Comparison of ENCODE assay signal across 9 cellular contexts in the genomic region with DNA sequence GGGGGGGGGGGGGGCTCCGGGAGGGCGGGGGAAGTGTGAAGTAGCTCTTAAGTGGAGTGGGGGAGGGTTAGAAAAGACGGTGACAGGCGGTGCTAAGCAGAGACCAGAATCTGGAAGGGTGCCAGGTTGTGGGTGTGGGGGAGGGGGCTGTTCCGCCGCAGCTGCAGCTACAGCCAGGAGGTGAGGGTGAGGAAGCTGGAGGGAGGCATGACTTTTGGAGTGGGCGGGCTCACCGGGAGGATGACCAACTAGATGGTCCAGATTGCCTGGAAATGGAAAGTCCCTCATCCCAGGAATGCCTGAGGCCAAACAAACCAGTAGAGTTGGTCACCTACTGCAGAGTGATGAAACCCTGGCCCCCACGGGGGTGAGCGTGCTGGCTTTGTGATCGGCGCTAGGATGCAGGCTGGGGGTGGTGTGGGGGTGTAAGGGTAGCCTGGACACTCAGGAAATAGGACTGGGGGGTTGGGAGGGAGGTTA.
DNase-seq lines count a peak whose midpoint lies in the region; ATAC-seq and TF ChIP-seq lines count a peak whose summit lies in the region.
"Had no signal": no experiment of that assay in that cellular context is flagged by ENCODE, and none has a peak within 500 bp of the region (broad histone marks: within the 10 kb centered on the region; RNA-seq: fewer than 3 reads in every experiment).

No MANE protein-coding gene starts in this region.

- peak; percentile 89 for DNase-seq in NCI-H510A treated with DMSO at 0.1 percent for 48 hours (lab: John Stamatoyannopoulos, UW)
- DNase-seq in activated CD4-positive, alpha-beta T cell treated with anti-CD3 and anti-CD28 coated beads for 24 hours (ENCODE audit: low read depth in 2 of 2) = peak; percentile 47 to 59
- no peak for DNase-seq in coronary artery (ENCODE audit: low spot score)
- DNase-seq in mucosa of descending colon = peak in 2 of 3 donors; percentile 16 to 34
- DNase-seq in stimulated activated naive CD8-positive, alpha-beta T cell treated with anti-CD3 and anti-CD28 coated beads, Interleukin-15, amount 100 ng/mL, for 72 hours = peak; percentile 55 to 73
- DNase-seq in foreskin melanocyte = no peak

- peak overlapping the region; percentile 63 to 78 for H3K4me3 Mint-ChIP-seq in stimulated activated naive CD8-positive, alpha-beta T cell treated with anti-CD3 and anti-CD28 coated beads, Interleukin-15, amount 100 ng/mL, for 72 hours

- ATAC-seq in HG03108 (IDR thresholded peaks at IDR 0.05; ENCODE audit: unreplicated experiment) = peak; percentile 75
- peak; percentile 66 for ATAC-seq in mucosa of descending colon
- peak; percentile 88 for ATAC-seq in stimulated activated naive CD8-positive, alpha-beta T cell treated with anti-CD3 and anti-CD28 coated beads, Interleukin-15, amount 100 ng/mL, for 72 hours

- no peak for TF ChIP-seq CTCF in coronary artery (IDR thresholded peaks at IDR 0.05)
- no peak for TF ChIP-seq CTCF in mucosa of descending colon (IDR thresholded peaks at IDR 0.05)

- H3K9me3 ChIP-seq in mucosa of descending colon = no peaks in the 10 kb centered on the region

- no peaks in the 10 kb centered on the region for H3K27me3 Mint-ChIP-seq in stimulated activated naive CD8-positive, alpha-beta T cell treated with anti-CD3 and anti-CD28 coated beads, Interleukin-15, amount 100 ng/mL, for 72 hours

- H3K27ac ChIP-seq in coronary artery = no peak overlapping the region
- H3K27ac ChIP-seq: dorsolateral prefrontal cortex had no signal

- no peaks in the 10 kb centered on the region for H3K4me1 ChIP-seq in mucosa of descending colon (ENCODE audit: low read depth)

- H3K4me1 Mint-ChIP-seq in stimulated activated naive CD8-positive, alpha-beta T cell treated with anti-CD3 and anti-CD28 coated beads, Interleukin-15, amount 100 ng/mL, for 72 hours = peaks cover 21% of the 10 kb centered on the region

- H3K9me3 Mint-ChIP-seq in stimulated activated naive CD8-positive, alpha-beta T cell treated with anti-CD3 and anti-CD28 coated beads, Interleukin-15, amount 100 ng/mL, for 72 hours = peaks cover 0 to 3% of the 10 kb centered on the region in 2 donors

- H3K4me3 ChIP-seq in GM08714 (ENCODE audit: low read length) = peak overlapping the region; percentile 23; the same call in 1 of the 2 replicates
- H3K4me3 ChIP-seq in coronary artery = peak overlapping the region; percentile 46
- no peak overlapping the region for H3K4me3 ChIP-seq in mucosa of descending colon

- intact Hi-C loops in mucosa of descending colon (cut with DNase I, micrococcal nuclease) = no loop called here

- H3K27ac Mint-ChIP-seq in stimulated activated naive CD8-positive, alpha-beta T cell treated with anti-CD3 and anti-CD28 coated beads, Interleukin-15, amount 100 ng/mL, for 72 hours = peak overlapping the region; percentile 11 to 37

- no peaks in the 10 kb centered on the region for H3K36me3 ChIP-seq in mucosa of descending colon (ENCODE audit: low read depth)

Comparison
In these comparisons a context has a peak if more than half of its experiments do, and no peak if none do; other contexts are left out.
1. DNase-seq: peak in NCI-H510A treated with DMSO at 0.1 percent for 48 hours (single experiment), activated CD4-positive, alpha-beta T cell treated with anti-CD3 and anti-CD28 coated beads for 24 hours (2 of 2), mucosa of descending colon (2 of 3) and stimulated activated naive CD8-positive, alpha-beta T cell treated with anti-CD3 and anti-CD28 coated beads, Interleukin-15, amount 100 ng/mL, for 72 hours (2 of 2); none in coronary artery (single experiment) and foreskin melanocyte (single experiment).
2. Peak in every context shown above with its lines, with median percentiles within 50 percentile points of each other: ATAC-seq.